19 cellular contexts compared by ENCODE assay signal in genomic region chr1:180218806-180219765, GRCh38. TPM values are rescaled to one million over a fixed set of nuclear protein-coding genes. Genes with fewer than 3 reads are reported as not detected.
DNase-seq lines count a peak whose midpoint lies in the region; ATAC-seq, FAIRE-seq and TF ChIP-seq lines count a peak whose summit lies in the region.
"Had no signal": no experiment of that assay in that cellular context is flagged by ENCODE, and none has a peak within 500 bp of the region (broad histone marks: within the 10 kb centered on the region; RNA-seq: fewer than 3 reads in every experiment).

No MANE protein-coding gene starts in this region.

- no peaks in the 10 kb centered on the region for H3K9me3 ChIP-seq in K562 (replicated peaks; ENCODE audit: control insufficient read depth, insufficient read depth, low read depth, low read length)
- H3K9me3 ChIP-seq: BLaER1, Caco-2, HAP-1 had no signal

- no peak; the same call in 1 of the 3 replicates for ATAC-seq in K562
- ATAC-seq in stimulated activated memory B cell treated with anti-CD40 and anti-IgM and Interleukin-4, amounts not matched to agents 10 μg/mL and 1 μg/mL and 100 μg/mL, for 72 hours: peak; percentile 3
- no peak for ATAC-seq in HG03565 (IDR thresholded peaks at IDR 0.05; ENCODE audit: unreplicated experiment)
- no peak for ATAC-seq in GM18867 (IDR thresholded peaks at IDR 0.05; ENCODE audit: unreplicated experiment)
- ATAC-seq: HepG2 had no signal

- H3K4me3 Mint-ChIP-seq in activated T-cell treated with anti-CD3 and anti-CD28 coated beads, Interleukin-2, amount 50 U/mL, for 24 hours: no peak overlapping the region
- no peak overlapping the region for H3K4me3 Mint-ChIP-seq in stimulated activated memory B cell treated with anti-CD40 and anti-IgM and Interleukin-4, amounts not matched to agents 10 μg/mL and 1 μg/mL and 100 μg/mL, for 72 hours
- H3K4me3 Mint-ChIP-seq: CD8-positive, alpha-beta memory T cell had no signal

- no peak for FAIRE-seq in K562 (lab: Jason Lieb, UNC)
- FAIRE-seq: HepG2, HTR-8/SVneo had no signal

- no peak overlapping the region for H2AFZ ChIP-seq in K562 (ENCODE audit: low read depth, low read length)
- H2AFZ ChIP-seq: GM23248 had no signal

- H3K4me3 ChIP-seq in K562: no peak overlapping the region
- H3K4me3 ChIP-seq: BLaER1, GM23248, HAP-1 had no signal

- H3K4me1 Mint-ChIP-seq in activated T-cell treated with anti-CD3 and anti-CD28 coated beads, Interleukin-2, amount 50 U/mL, for 24 hours (ENCODE audit: low read depth): peaks cover 7% of the 10 kb centered on the region
- H3K4me1 Mint-ChIP-seq in stimulated activated memory B cell treated with anti-CD40 and anti-IgM and Interleukin-4, amounts not matched to agents 10 μg/mL and 1 μg/mL and 100 μg/mL, for 72 hours: no peaks in the 10 kb centered on the region

- peak; percentile 20 for DNase-seq in activated T-cell treated with anti-CD3 and anti-CD28 coated beads, Interleukin-2, amount 50 U/mL, for 24 hours
- DNase-seq in activated T-cell treated with anti-CD3 and anti-CD28 coated beads, Interleukin-2, amount 50 U/mL, for 48 hours: no peak
- DNase-seq in K562 (ENCODE audit: extremely low read depth in 1 of 4, low spot score in 3 of 4): no peak
- peak; percentile 76 for DNase-seq in mesenteric fat pad (ENCODE audit: low spot score)
- no peak for DNase-seq in UCSD-AML1 (lab: John Stamatoyannopoulos, UW; ENCODE audit: unreplicated experiment)
- DNase-seq: Caco-2; CD8-positive, alpha-beta memory T cell; DND-41; GDM1; GM23248 had no signal

- intact Hi-C loops in K562 (cut with micrococcal nuclease): no loop called here

- no peak overlapping the region for H3K27ac ChIP-seq in K562 (ENCODE audit: extremely low read depth, low read depth, low read length)
- H3K27ac ChIP-seq: 22Rv1, BLaER1, GM23248 had no signal

- no peak overlapping the region; a peak in 1 of 4 replicates for H3K9ac ChIP-seq in K562 (ENCODE audit: insufficient read depth in 1 of 2, low read depth in 2 of 2, low read length in 2 of 2)
- H3K9ac ChIP-seq: BLaER1, GM23248 had no signal

- H3K9me3 Mint-ChIP-seq in activated T-cell treated with anti-CD3 and anti-CD28 coated beads, Interleukin-2, amount 50 U/mL, for 24 hours: no peaks in the 10 kb centered on the region
- H3K9me3 Mint-ChIP-seq in stimulated activated memory B cell treated with anti-CD40 and anti-IgM and Interleukin-4, amounts not matched to agents 10 μg/mL and 1 μg/mL and 100 μg/mL, for 72 hours: no peaks in the 10 kb centered on the region
- H3K9me3 Mint-ChIP-seq: CD8-positive, alpha-beta memory T cell had no signal

- in situ Hi-C loops in K562 (cut with MboI): no loop called here

- no peak for TF ChIP-seq EP300 in K562 (IDR thresholded peaks at IDR 0.05; ENCODE audit: low read length)

- no peaks in the 10 kb centered on the region for H4K20me1 ChIP-seq in K562 (replicated peaks; ENCODE audit: control insufficient read depth, insufficient read depth, low read length)
- H4K20me1 ChIP-seq: BLaER1 had no signal

- no peak for TF ChIP-seq POLR2A in K562 (conservative IDR thresholded peaks at IDR 0.05)

- no peaks in the 10 kb centered on the region for H3K36me3 ChIP-seq in K562 (ENCODE audit: control insufficient read depth, insufficient read depth, low read length)
- H3K36me3 ChIP-seq: BLaER1, HAP-1 had no signal

- BruUV-seq in K562 (replicated peaks; lab: Mats Ljungman, UMichigan): no TSS peak

- 20% methylated on average over 17 of the region's 20 CpGs for WGBS in K562 (ENCODE audit: insufficient coverage, low coverage, missing lambda C conversion rate)

- peaks cover 26 to 37% of the 10 kb centered on the region in 2 experiments for H3K27me3 ChIP-seq in K562 (ENCODE audit: control insufficient read depth in 2 of 2, insufficient read depth in 2 of 2, low read length in 2 of 2)
- H3K27me3 ChIP-seq: BLaER1 had no signal

- H3K27me3 Mint-ChIP-seq in activated T-cell treated with anti-CD3 and anti-CD28 coated beads, Interleukin-2, amount 50 U/mL, for 24 hours: peaks cover 14% of the 10 kb centered on the region
- H3K27me3 Mint-ChIP-seq in stimulated activated memory B cell treated with anti-CD40 and anti-IgM and Interleukin-4, amounts not matched to agents 10 μg/mL and 1 μg/mL and 100 μg/mL, for 72 hours: peaks cover 35% of the 10 kb centered on the region

- peaks cover 0 to 3% of the 10 kb centered on the region in 2 experiments; a peak in 2 of 5 replicates for H3K4me1 ChIP-seq in K562 (replicated peaks in 1 of 2; ENCODE audit: control insufficient read depth in 2 of 2, insufficient read depth in 2 of 2, low read length in 2 of 2)
- H3K4me1 ChIP-seq: Caco-2, HAP-1 had no signal

- H3K79me2 ChIP-seq in K562 (ENCODE audit: control insufficient read depth, insufficient read depth, low read length): no peaks in the 10 kb centered on the region

- POLR2A ChIA-PET in K562 (lab: Yijun Ruan, JAX): no interaction called here

- TF ChIP-seq RAD21 in K562 (CRISPR knock-in tag; conservative IDR thresholded peaks at IDR 0.05 in 1 of 2, IDR thresholded peaks at IDR 0.05 in 1 of 2): no peak

- no peak overlapping the region for H3K27ac Mint-ChIP-seq in activated T-cell treated with anti-CD3 and anti-CD28 coated beads, Interleukin-2, amount 50 U/mL, for 24 hours
- H3K27ac Mint-ChIP-seq in stimulated activated memory B cell treated with anti-CD40 and anti-IgM and Interleukin-4, amounts not matched to agents 10 μg/mL and 1 μg/mL and 100 μg/mL, for 72 hours: no peak overlapping the region
- H3K27ac Mint-ChIP-seq: CD8-positive, alpha-beta memory T cell had no signal

- TF ChIP-seq CTCF in K562 (IDR thresholded peaks at IDR 0.05 in 2 of 3, conservative IDR thresholded peaks at IDR 0.05 in 1 of 3; ENCODE audit: insufficient read depth in 2 of 3, low read depth in 1 of 3, low read length in 3 of 3): no peak

- H3K9me1 ChIP-seq in K562 (ENCODE audit: control insufficient read depth, insufficient read depth, low read length): no peaks in the 10 kb centered on the region

- CTCF ChIA-PET in K562 (lab: Yijun Ruan, JAX; ENCODE audit: low intra/inter-chr PET ratio): no interaction called here

- no peak overlapping the region for H3K4me2 ChIP-seq in K562 (ENCODE audit: insufficient read depth, low read length)
- H3K4me2 ChIP-seq: BLaER1 had no signal

- no peaks in the 10 kb centered on the region for H3K36me3 Mint-ChIP-seq in activated T-cell treated with anti-CD3 and anti-CD28 coated beads, Interleukin-2, amount 50 U/mL, for 24 hours (ENCODE audit: low read depth)
- no peaks in the 10 kb centered on the region for H3K36me3 Mint-ChIP-seq in stimulated activated memory B cell treated with anti-CD40 and anti-IgM and Interleukin-4, amounts not matched to agents 10 μg/mL and 1 μg/mL and 100 μg/mL, for 72 hours
- H3K36me3 Mint-ChIP-seq: CD8-positive, alpha-beta memory T cell had no signal

TF ChIP-seq in K562, 482 proteins besides CTCF, POLR2A, EP300 and RAD21:
- TF ChIP-seq ZNF232 (CRISPR knock-in tag; IDR thresholded peaks at IDR 0.05): 0 out of 2 replicates have a peak, but pooled peaks have one; percentile 40
- TF ChIP-seq NR2C1 (IDR thresholded peaks at IDR 0.05): peak; percentile 53
- no peak for TF ChIP-seq NR2C1 (tag; IDR thresholded peaks at IDR 0.05)
- no peak for TF ChIP-seq E2F1 (CRISPR knock-in tag; IDR thresholded peaks at IDR 0.05)

RNA-seq across cellular contexts. Expression of gene LHX4, which starts 11.0 kb away (rescaled TPM):
- 0.12 TPM in 1 of 2 replicates, not detected in the other for total RNA-seq in K562 (2011; cell fraction: chromatin; rRNA removed; ENCODE audit: low replicate concordance)
- not detected in 2 replicates for total RNA-seq in K562 (2011; cell fraction: nucleolus; rRNA removed)
- 0.15 TPM in 1 of 2 replicates, not detected in the other for total RNA-seq in K562 (2011; cell fraction: nucleoplasm; rRNA removed)
- total RNA-seq in K562 (2014; rRNA removed) (not detected in 2 replicates), K562 (2014; rRNA removed; fragmentation: Illumina TruSeq; extraction: Trizol) (0.03 and 0.04 TPM in 2 replicates), K562 (2015; rRNA removed; fragmentation: Illumina TruSeq; extraction: Trizol) (not detected in 2 replicates), K562 (2021) (not detected in 2 replicates), mesenteric fat pad (0.06 TPM)
- polyA plus RNA-seq in K562 (2011; rRNA removed) (0.01 and 0.03 TPM in 2 replicates), K562 (2014; fragmentation: Illumina TruSeq; extraction: Trizol) (not detected in 2 replicates), K562 (2014; fragmentation: Nextera tagmentation; extraction: Ambion mirVana) (under 1 TPM; 0.10 to 0.11 TPM), K562 (2014; rRNA removed) (not detected in 2 replicates)
- polyA plus RNA-seq in K562 (2011; cell fraction: cytosol; rRNA removed): 0.01 TPM in 2 replicates
- 0.01 and 0.04 TPM in 2 replicates for polyA plus RNA-seq in K562 (2011; cell fraction: nucleus; rRNA removed)
- polyA plus RNA-seq in K562 (2012): 1.1 and 1.6 TPM in 2 replicates
- not detected in 2 replicates for polyA minus RNA-seq in K562 (2011; rRNA and poly(A)+ RNA removed)
- polyA minus RNA-seq in K562 (2011; cell fraction: cytosol; rRNA and poly(A)+ RNA removed): not detected in 2 replicates
- 0.11 TPM in 1 of 2 replicates, not detected in the other for polyA minus RNA-seq in K562 (2011; cell fraction: nucleus; rRNA and poly(A)+ RNA removed)
- total RNA-seq: A673; CD8-positive, alpha-beta memory T cell; GM23248 had no signal

Comparison
In these comparisons a context has a peak if more than half of its experiments do, and no peak if none do; other contexts are left out.
1. DNase-seq: peak in activated T-cell treated with anti-CD3 and anti-CD28 coated beads, Interleukin-2, amount 50 U/mL, for 24 hours (single experiment) and mesenteric fat pad (single experiment); none in activated T-cell treated with anti-CD3 and anti-CD28 coated beads, Interleukin-2, amount 50 U/mL, for 48 hours (0 of 2), K562 (0 of 4) and UCSD-AML1 (single experiment).